18 cellular contexts compared by ENCODE assay signal in the genomic region with DNA sequence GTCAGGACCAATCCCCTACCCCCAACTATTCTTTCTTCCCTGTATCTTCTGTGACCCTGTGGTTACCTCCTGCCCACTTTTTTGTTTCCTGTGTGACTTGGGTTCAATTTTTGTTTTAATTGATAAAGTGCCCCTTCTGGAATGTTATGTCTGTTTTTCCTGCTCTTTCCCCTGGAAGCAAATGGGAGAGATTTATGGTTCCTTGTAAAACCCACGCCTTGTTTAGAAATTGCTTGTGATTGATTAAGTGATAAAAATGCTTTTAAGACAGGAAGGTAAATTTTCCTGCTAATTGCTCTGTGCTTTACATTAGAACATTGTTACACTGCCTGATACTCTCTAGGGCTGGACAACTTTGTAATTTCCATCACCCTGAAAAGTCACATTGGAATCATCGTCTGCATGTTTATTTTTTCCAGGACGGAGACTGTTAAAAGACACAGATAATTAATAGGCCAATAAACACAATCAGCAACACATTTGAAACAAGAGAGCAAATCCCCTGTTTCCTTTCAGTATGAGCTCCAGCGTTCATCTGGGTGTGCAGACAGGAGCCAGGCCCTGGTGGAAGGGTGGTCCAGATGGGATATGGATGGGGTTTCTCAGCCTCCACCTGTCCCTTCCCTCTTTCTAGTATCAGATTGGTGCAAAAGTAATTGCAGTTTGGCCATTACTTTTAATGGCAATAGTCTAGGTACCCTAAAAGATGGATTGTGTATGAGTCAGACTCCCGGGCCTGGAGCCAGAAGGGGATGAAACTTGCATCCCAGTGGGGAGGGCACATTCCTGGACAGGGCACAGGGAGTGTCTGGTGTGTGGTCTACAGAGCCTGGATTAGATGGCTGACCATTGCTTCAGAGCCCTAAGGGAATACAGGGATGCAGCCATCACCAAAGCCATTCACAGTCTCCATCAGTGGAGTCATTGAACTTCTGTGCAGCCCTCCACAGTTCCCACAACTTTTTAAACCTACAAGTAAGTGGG. TPM values are rescaled to one million over a fixed set of nuclear protein-coding genes. Genes with fewer than 3 reads are reported as not detected.
DNase-seq lines count a peak whose midpoint lies in the region; TF ChIP-seq lines count a peak whose summit lies in the region.
"Had no signal": no experiment of that assay in that cellular context is flagged by ENCODE, and none has a peak within 500 bp of the region (broad histone marks: within the 10 kb centered on the region; RNA-seq: fewer than 3 reads in every experiment).

No MANE protein-coding gene starts in this region.

- H3K9me3 Mint-ChIP-seq in MCF 10A (ENCODE audit: unreplicated experiment): no peaks in the 10 kb centered on the region
- H3K9me3 Mint-ChIP-seq: activated T-cell treated with anti-CD3 and anti-CD28 coated beads, Interleukin-2, amount 50 U/mL, for 4 hours had no signal

- no peak for TF ChIP-seq POLR2A in breast epithelium (IDR thresholded peaks at IDR 0.05)

- CTCF ChIA-PET in MCF 10A (lab: Yijun Ruan, JAX): no interaction called here

- BruUV-seq in MCF 10A (replicated peaks; lab: Mats Ljungman, UMichigan): no TSS peak

- peaks cover 6% of the 10 kb centered on the region for H3K4me1 Mint-ChIP-seq in MCF 10A (ENCODE audit: insufficient read depth, unreplicated experiment)

- 23% methylated on average over 5 of the region's 5 CpGs for WGBS in hepatocyte (ENCODE audit: low lambda C conversion rate, missing lambda C conversion rate)

- intact Hi-C loops in MCF 10A (cut with micrococcal nuclease) (no loop called here), breast epithelium (cut with DNase I; ENCODE audit: low total_unique reads) (no loop called here), tibial artery (cut with DNase I; ENCODE audit: low total_unique reads) (no loop called here)

- H3K4me3 ChIP-seq in breast epithelium (no peak overlapping the region), SJCRH30 (no peak overlapping the region), hepatocyte (no peak overlapping the region), tibial artery (no peak overlapping the region)
- H3K4me3 ChIP-seq: dorsolateral prefrontal cortex, Peyer's patch had no signal

- H4K20me1 ChIP-seq in hepatocyte (ENCODE audit: insufficient read depth, poor library complexity, severe bottlenecking): no peaks in the 10 kb centered on the region

- no peak overlapping the region for H3K4me3 Mint-ChIP-seq in MCF 10A (ENCODE audit: unreplicated experiment)
- H3K4me3 Mint-ChIP-seq: activated T-cell treated with anti-CD3 and anti-CD28 coated beads, Interleukin-2, amount 50 U/mL, for 4 hours had no signal

- H3K4me2 ChIP-seq in hepatocyte: no peak overlapping the region

- H3K36me3 ChIP-seq in breast epithelium (no peaks in the 10 kb centered on the region), SJCRH30 (no peaks in the 10 kb centered on the region), hepatocyte (replicated peaks; ENCODE audit: insufficient read depth, low read depth) (no peaks in the 10 kb centered on the region), tibial artery (no peaks in the 10 kb centered on the region)
- H3K36me3 ChIP-seq: Peyer's patch had no signal

- TF ChIP-seq CTCF in MCF 10A (IDR thresholded peaks at IDR 0.05; ENCODE audit: unreplicated experiment): no peak
- no peak for TF ChIP-seq CTCF in breast epithelium (IDR thresholded peaks at IDR 0.05)
- no peak for TF ChIP-seq CTCF in hepatocyte (IDR thresholded peaks at IDR 0.05; ENCODE audit: poor library complexity)
- no peak for TF ChIP-seq CTCF in tibial artery (IDR thresholded peaks at IDR 0.05)

- no peaks in the 10 kb centered on the region for H3K79me2 ChIP-seq in hepatocyte

- H3K36me3 Mint-ChIP-seq in MCF 10A (ENCODE audit: insufficient read depth, unreplicated experiment): no peaks in the 10 kb centered on the region

- peak; percentile 91 for DNase-seq in MCF 10A (ENCODE audit: unreplicated experiment)
- DNase-seq in breast epithelium (ENCODE audit: low spot score in 2 of 2): no peak
- peak; percentile 67 to 72 for DNase-seq in SJCRH30
- DNase-seq in hepatocyte (ENCODE audit: low spot score): peak; percentile 40
- no peak for DNase-seq in AG20443 (ENCODE audit: low spot score)
- DNase-seq in retina: no peak
- no peak for DNase-seq in stimulated activated CD4-positive, alpha-beta T cell treated with anti-CD3 and anti-CD28 coated beads, Interleukin-12 subunit alpha, Interleukin-12 subunit beta, amount 100 ng/mL, for 4 hours
- DNase-seq in tibial artery: no peak
- DNase-seq: activated CD4-positive, alpha-beta T cell treated with anti-CD3 and anti-CD28 coated beads for 48 hours; activated T-cell treated with anti-CD3 and anti-CD28 coated beads, Interleukin-2, amount 50 U/mL, for 4 hours; DMS153; dorsolateral prefrontal cortex; IMR-90; NCI-H510A treated with DMSO at 0.1 percent for 48 hours had no signal

- POLR2A ChIA-PET in MCF 10A (lab: Yijun Ruan, JAX): no interaction called here

- no peak overlapping the region for H3K27ac Mint-ChIP-seq in MCF 10A (ENCODE audit: low read depth, unreplicated experiment)

- H3K27ac ChIP-seq in breast epithelium: no peak overlapping the region
- no peak overlapping the region for H3K27ac ChIP-seq in SJCRH30
- no peak overlapping the region for H3K27ac ChIP-seq in hepatocyte
- no peak overlapping the region for H3K27ac ChIP-seq in tibial artery
- H3K27ac ChIP-seq: dorsolateral prefrontal cortex, Peyer's patch had no signal

- H3K9me3 ChIP-seq in breast epithelium: no peaks in the 10 kb centered on the region
- no peaks in the 10 kb centered on the region for H3K9me3 ChIP-seq in SJCRH30 (replicated peaks)
- no peaks in the 10 kb centered on the region for H3K9me3 ChIP-seq in hepatocyte (ENCODE audit: low read depth)
- H3K9me3 ChIP-seq in tibial artery: no peaks in the 10 kb centered on the region
- H3K9me3 ChIP-seq: Peyer's patch had no signal

- H3K4me1 ChIP-seq in breast epithelium (no peaks in the 10 kb centered on the region), SJCRH30 (peaks cover 12% of the 10 kb centered on the region), hepatocyte (ENCODE audit: insufficient read depth) (peaks cover 7% of the 10 kb centered on the region), tibial artery (peaks cover 0 to 4% (median 0%) of the 10 kb centered on the region in 4 donors)
- H3K4me1 ChIP-seq: Peyer's patch had no signal

- peaks cover 23% of the 10 kb centered on the region for H3K27me3 Mint-ChIP-seq in MCF 10A (ENCODE audit: insufficient read depth, unreplicated experiment)

- H2AFZ ChIP-seq in hepatocyte: no peak overlapping the region

- no peaks in the 10 kb centered on the region for H3K9me2 ChIP-seq in hepatocyte (replicated peaks; ENCODE audit: insufficient read depth)

- H3K27me3 ChIP-seq in breast epithelium: no peaks in the 10 kb centered on the region
- no peaks in the 10 kb centered on the region for H3K27me3 ChIP-seq in SJCRH30
- H3K27me3 ChIP-seq in hepatocyte: no peaks in the 10 kb centered on the region
- no peaks in the 10 kb centered on the region for H3K27me3 ChIP-seq in tibial artery
- H3K27me3 ChIP-seq: Peyer's patch had no signal

RNA-seq across cellular contexts. Expression of a gene that starts 58.1 kb away (rescaled TPM):
- not detected in 2 replicates for total RNA-seq in MCF 10A (2022)
- not detected for total RNA-seq in breast epithelium
- total RNA-seq in SJCRH30 (2014; rRNA removed; shearing (Covaris generic)): 0.08 TPM in 1 of 2 replicates, not detected in the other
- 0.12 TPM in 1 of 2 replicates, not detected in the other for total RNA-seq in hepatocyte
- polyA plus RNA-seq in hepatocyte: not detected in 2 replicates
- total RNA-seq: IMR-90; osteoblast; subcutaneous adipose tissue; T-helper 2 cell treated with Interferon-gamma antibody and Interleukin-4, amounts not matched to agents 100 ng/mL and 5 ng/mL, for 36 hours had no signal
- polyA plus RNA-seq: IMR-90 had no signal

Comparison
In these comparisons a context has a peak if more than half of its experiments do, and no peak if none do; other contexts are left out.
1. DNase-seq: peak in MCF 10A (single experiment), SJCRH30 (2 of 2) and hepatocyte (single experiment); none in breast epithelium (0 of 2), AG20443 (single experiment), retina (single experiment), stimulated activated CD4-positive, alpha-beta T cell treated with anti-CD3 and anti-CD28 coated beads, Interleukin-12 subunit alpha, Interleukin-12 subunit beta, amount 100 ng/mL, for 4 hours (single experiment) and tibial artery (0 of 2).